15 cellular contexts compared by ENCODE assay signal in the genomic region with DNA sequence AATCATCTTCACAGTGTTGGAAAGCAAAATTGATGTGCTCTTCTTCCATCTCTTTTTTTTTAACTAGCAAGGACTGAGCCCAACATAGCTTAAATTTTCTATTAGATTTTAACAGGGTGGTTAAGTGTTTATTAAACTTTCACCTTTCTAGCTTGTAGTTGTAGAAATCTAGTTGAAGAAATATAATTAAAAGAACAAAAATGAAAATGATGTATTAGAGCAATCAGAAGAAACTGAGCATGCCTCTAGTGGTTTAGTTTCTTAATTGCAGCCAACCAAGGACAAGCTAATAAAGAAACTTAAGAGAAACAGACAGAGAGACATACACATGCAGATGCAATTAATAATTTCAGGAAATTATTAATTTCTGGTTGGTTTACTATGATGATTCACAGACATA.
DNase-seq lines count a peak whose midpoint lies in the region; ATAC-seq and TF ChIP-seq lines count a peak whose summit lies in the region.
"Had no signal": no experiment of that assay in that cellular context is flagged by ENCODE, and none has a peak within 500 bp of the region (broad histone marks: within the 10 kb centered on the region; RNA-seq: fewer than 3 reads in every experiment).

No MANE protein-coding gene starts in this region.

- no peak for ATAC-seq in HCT116
- no peak for ATAC-seq in Panc1
- ATAC-seq in psoas muscle, result no peak
- ATAC-seq: activated CD4-positive, CD25-positive, alpha-beta regulatory T cell treated with anti-CD3 and anti-CD28 coated beads, Interleukin-2, amount 50 U/mL, for 24 hours; activated naive CD4-positive, alpha-beta T cell treated with anti-CD3 and anti-CD28 coated beads, Interleukin-2, amount 50 U/mL, for 72 hours; K562 had no signal

- CTCF ChIA-PET in Caco-2 (lab: Charles Lee) (interaction anchor here (0.7 kb wide), 1 partner anchor 83 kb away, joined by 3 read pairs; no protein-coding TSS in a partner anchor), HCT116 (lab: Charles Lee) (no interaction called here), Panc1 (lab: Charles Lee) (no interaction called here)

- BruUV-seq in Caco-2 (replicated peaks; lab: Mats Ljungman, UMichigan) (no TSS peak), HCT116 (replicated peaks; lab: Mats Ljungman, UMichigan) (no TSS peak), Panc1 (replicated peaks; lab: Mats Ljungman, UMichigan) (no TSS peak)

- intact Hi-C loops in Caco-2 (cut with micrococcal nuclease; ENCODE audit: unreplicated experiment) (loop anchor here (10.0 kb wide), 1 partner anchor 334 kb away; no protein-coding TSS in a partner anchor), HCT116 (cut with micrococcal nuclease) (no loop called here), Panc1 (cut with micrococcal nuclease; ENCODE audit: unreplicated experiment) (no loop called here), psoas muscle (cut with DNase I) (no loop called here)

- no peak for TF ChIP-seq POLR2A in HCT116 (IDR thresholded peaks at IDR 0.05; ENCODE audit: borderline replicate concordance, extremely low read depth, insufficient read depth, insufficient read length)

- no peaks in the 10 kb centered on the region for H3K36me3 Mint-ChIP-seq in Caco-2 (ENCODE audit: insufficient read depth, unreplicated experiment)
- no peaks in the 10 kb centered on the region for H3K36me3 Mint-ChIP-seq in nephron (ENCODE audit: low read depth)
- H3K36me3 Mint-ChIP-seq: CD4-positive, CD25-positive, alpha-beta regulatory T cell had no signal

- no peak overlapping the region for H2AFZ ChIP-seq in HCT116 (ENCODE audit: low read depth, low read length, poor library complexity, severe bottlenecking)

- H3K27ac ChIP-seq in HCT116 (ENCODE audit: low read depth, low read length) (no peak overlapping the region), Panc1 (ENCODE audit: low read length) (no peak overlapping the region), psoas muscle (no peak overlapping the region)
- H3K27ac ChIP-seq: cardiac muscle cell, upper lobe of left lung had no signal

- RAD21 ChIA-PET in HCT116 (lab: Charles Lee; ENCODE audit: low non-redundant PET in 1 of 2, low total read pairs in 2 of 2, uncharacterized antibody in 2 of 2, unreplicated experiment in 2 of 2), result no interaction called here

- no peaks in the 10 kb centered on the region for H3K9me2 ChIP-seq in HCT116 (ENCODE audit: insufficient read depth)

- H3K9me3 ChIP-seq in Caco-2 (peaks cover 4% of the 10 kb centered on the region; the same call in 1 of the 2 replicates), HCT116 (ENCODE audit: control insufficient read depth in 1 of 2, insufficient read depth in 1 of 2, low read depth in 1 of 2, low read length in 2 of 2) (no peaks in the 10 kb centered on the region), Panc1 (ENCODE audit: control insufficient read depth, insufficient read depth, low read depth, low read length) (no peaks in the 10 kb centered on the region), psoas muscle (no peaks in the 10 kb centered on the region)
- H3K9me3 ChIP-seq: upper lobe of left lung had no signal

- in situ Hi-C loops in Panc1 (cut with HindIII; ENCODE audit: low pct_unique_long_range_greater_than_20kb, low sequenced_read_pairs), result no loop called here

- H3K36me3 ChIP-seq in Caco-2 (ENCODE audit: control insufficient read depth, insufficient read depth, low read length), result no peaks in the 10 kb centered on the region
- H3K36me3 ChIP-seq in HCT116 (ENCODE audit: control insufficient read depth in 1 of 2, insufficient read depth in 2 of 2, low read length in 2 of 2), result no peaks in the 10 kb centered on the region
- H3K36me3 ChIP-seq in Panc1 (ENCODE audit: control insufficient read depth, insufficient read depth, low read length), result no peaks in the 10 kb centered on the region
- no peaks in the 10 kb centered on the region for H3K36me3 ChIP-seq in psoas muscle (ENCODE audit: insufficient read depth in 1 of 2, low read depth in 1 of 2)
- H3K36me3 ChIP-seq: cardiac muscle cell, upper lobe of left lung had no signal

- H3K79me2 ChIP-seq in HCT116 (ENCODE audit: insufficient read depth, low read length), result no peaks in the 10 kb centered on the region

- peaks cover 14% of the 10 kb centered on the region for H3K9me3 Mint-ChIP-seq in Caco-2 (ENCODE audit: unreplicated experiment)
- peaks cover 6% of the 10 kb centered on the region for H3K9me3 Mint-ChIP-seq in nephron

- H3K27ac Mint-ChIP-seq in Caco-2 (ENCODE audit: unreplicated experiment) (no peak overlapping the region), nephron (no peak overlapping the region)
- H3K27ac Mint-ChIP-seq: activated naive CD4-positive, alpha-beta T cell treated with anti-CD3 and anti-CD28 coated beads, Interleukin-2, amount 50 U/mL, for 72 hours; CD4-positive, CD25-positive, alpha-beta regulatory T cell had no signal

- H4K20me1 ChIP-seq in HCT116 (ENCODE audit: insufficient read depth), result no peaks in the 10 kb centered on the region

- H3K4me1 ChIP-seq in Caco-2 (peaks cover 7% of the 10 kb centered on the region; the same call in 1 of the 2 replicates), HCT116 (ENCODE audit: control insufficient read depth in 1 of 2, insufficient read depth in 2 of 2, low read length in 2 of 2) (no peaks in the 10 kb centered on the region), Panc1 (ENCODE audit: control insufficient read depth, insufficient read depth, low read length) (no peaks in the 10 kb centered on the region), psoas muscle (no peaks in the 10 kb centered on the region)
- H3K4me1 ChIP-seq: upper lobe of left lung had no signal

- H3K27me3 Mint-ChIP-seq in Caco-2 (ENCODE audit: insufficient read depth, unreplicated experiment) (no peaks in the 10 kb centered on the region), nephron (ENCODE audit: low read depth) (no peaks in the 10 kb centered on the region)
- H3K27me3 Mint-ChIP-seq: CD4-positive, CD25-positive, alpha-beta regulatory T cell had no signal

- peak; percentile 53 to 54 for TF ChIP-seq CTCF in Caco-2 (IDR thresholded peaks at IDR 0.05; ENCODE audit: insufficient read depth in 1 of 2, low read depth in 1 of 2, low read length in 1 of 2, severe bottlenecking in 1 of 2, unreplicated experiment in 1 of 2)
- peak in 2 of 3 experiments; percentile 35 to 45; a peak in 3 of 6 replicates for TF ChIP-seq CTCF in HCT116 (IDR thresholded peaks at IDR 0.05 in 2 of 3, conservative IDR thresholded peaks at IDR 0.05 in 1 of 3; ENCODE audit: borderline replicate concordance in 1 of 3, insufficient read depth in 1 of 3, low read depth in 2 of 3, low read length in 2 of 3)
- peak; percentile 21; the same call in 1 of the 2 replicates for TF ChIP-seq CTCF in Panc1 (IDR thresholded peaks at IDR 0.05)
- peak; percentile 35 to 54 (median 50) for TF ChIP-seq CTCF in nephron (IDR thresholded peaks at IDR 0.05; ENCODE audit: unreplicated experiment in 3 of 3)
- no peak for TF ChIP-seq CTCF in psoas muscle (IDR thresholded peaks at IDR 0.05)

- peaks cover 3% of the 10 kb centered on the region for H3K4me1 Mint-ChIP-seq in Caco-2 (ENCODE audit: low read depth, unreplicated experiment)
- no peaks in the 10 kb centered on the region for H3K4me1 Mint-ChIP-seq in nephron
- H3K4me1 Mint-ChIP-seq: CD4-positive, CD25-positive, alpha-beta regulatory T cell had no signal

- no peak for TF ChIP-seq RAD21 in HCT116 (IDR thresholded peaks at IDR 0.05; ENCODE audit: low read depth)

- H3K27me3 ChIP-seq in Caco-2 (replicated peaks; ENCODE audit: control insufficient read depth, insufficient read depth, low read length) (no peaks in the 10 kb centered on the region), HCT116 (ENCODE audit: insufficient read depth, low read length) (no peaks in the 10 kb centered on the region), Panc1 (ENCODE audit: control insufficient read depth, insufficient read depth, low read length) (no peaks in the 10 kb centered on the region), psoas muscle (ENCODE audit: insufficient read depth in 3 of 3, low read length in 2 of 3) (no peaks in the 10 kb centered on the region)
- H3K27me3 ChIP-seq: cardiac muscle cell, upper lobe of left lung had no signal

- H3K9ac ChIP-seq in HCT116 (ENCODE audit: low read length), result no peak overlapping the region

- DNase-seq in Caco-2, result no peak
- DNase-seq in HCT116 (ENCODE audit: low read depth, low spot score), result no peak
- DNase-seq in Panc1 (ENCODE audit: low read depth, low spot score), result no peak
- no peak for DNase-seq in psoas muscle
- DNase-seq in stimulated activated naive CD4-positive, alpha-beta T cell treated with Interleukin-2 at 50 U/mL for 16 hours (lab: John Stamatoyannopoulos, UW), result no peak
- DNase-seq in NK-92 treated with Interleukin-12 subunit alpha and Interleukin-12 subunit beta, amount 100 ng/mL, for 24 hours (lab: John Stamatoyannopoulos, UW), result no peak
- DNase-seq: CD4-positive, CD25-positive, alpha-beta regulatory T cell; midbrain; NCI-H187; upper lobe of left lung had no signal

- no peak overlapping the region for H3K4me3 ChIP-seq in Caco-2 (ENCODE audit: low read depth, low read length)
- no peak overlapping the region for H3K4me3 ChIP-seq in HCT116 (replicated peaks in 1 of 2; ENCODE audit: low read depth in 1 of 2, low read length in 2 of 2)
- H3K4me3 ChIP-seq in Panc1 (ENCODE audit: low read depth in 2 of 2, low read length in 2 of 2), result no peak overlapping the region
- H3K4me3 ChIP-seq in psoas muscle, result no peak overlapping the region
- H3K4me3 ChIP-seq: cardiac muscle cell, K562, upper lobe of left lung had no signal

- H3K4me2 ChIP-seq in HCT116 (ENCODE audit: low read length), result no peak overlapping the region

- H3K4me3 Mint-ChIP-seq in Caco-2 (ENCODE audit: unreplicated experiment) (no peak overlapping the region), nephron (no peak overlapping the region)
- H3K4me3 Mint-ChIP-seq: CD4-positive, CD25-positive, alpha-beta regulatory T cell had no signal

- POLR2A ChIA-PET in Caco-2 (lab: Charles Lee) (no interaction called here), HCT116 (lab: Charles Lee) (no interaction called here), Panc1 (lab: Charles Lee) (no interaction called here)

TF ChIP-seq in HCT116, 20 proteins besides CTCF, POLR2A, EP300 and RAD21 (continues in another document):
- TF ChIP-seq CBX3 (IDR thresholded peaks at IDR 0.05; ENCODE audit: low read depth) (no peak), ZNF274 (IDR thresholded peaks at IDR 0.05; ENCODE audit: low read depth, low read length) (no peak), ATF3 (IDR thresholded peaks at IDR 0.05) (no peak), ZFX (IDR thresholded peaks at IDR 0.05) (no peak), TCF7L2 (IDR thresholded peaks at IDR 0.05; ENCODE audit: borderline replicate concordance, extremely low read depth, insufficient read depth, insufficient read length) (no peak), ELF1 (IDR thresholded peaks at IDR 0.05; ENCODE audit: borderline replicate concordance, low read depth) (no peak), SP1 (IDR thresholded peaks at IDR 0.05; ENCODE audit: low read depth) (no peak), SIN3A (IDR thresholded peaks at IDR 0.05; ENCODE audit: low read depth) (no peak)
